20 cellular contexts compared by ENCODE assay signal in genomic region chr13:51004111-51004865, GRCh38.
DNase-seq lines count a peak whose midpoint lies in the region; ATAC-seq and TF ChIP-seq lines count a peak whose summit lies in the region.
"Had no signal": no experiment of that assay in that cellular context is flagged by ENCODE, and none has a peak within 500 bp of the region (broad histone marks: within the 10 kb centered on the region; RNA-seq: fewer than 3 reads in every experiment).

No MANE protein-coding gene starts in this region.

- H3K27ac Mint-ChIP-seq in Caco-2 (ENCODE audit: unreplicated experiment) (peak overlapping the region; percentile 21), glutamatergic neuron (ENCODE audit: unreplicated experiment) (peak overlapping the region; percentile 67), osteocyte (ENCODE audit: unreplicated experiment) (no peak overlapping the region)
- H3K27ac Mint-ChIP-seq: GM23338 had no signal

- H3K27ac ChIP-seq in SK-N-MC (no peak overlapping the region), MM.1S (ENCODE audit: low read length) (no peak overlapping the region)

- H3K36me3 ChIP-seq in Caco-2 (ENCODE audit: control insufficient read depth, insufficient read depth, low read length), result no peaks in the 10 kb centered on the region
- H3K36me3 ChIP-seq in SK-N-MC (ENCODE audit: insufficient read depth, low read length), result no peaks in the 10 kb centered on the region
- no peaks in the 10 kb centered on the region for H3K36me3 ChIP-seq in MM.1S (replicated peaks; ENCODE audit: insufficient read depth, low read length)

- H3K4me3 ChIP-seq in Caco-2 (ENCODE audit: low read depth, low read length) (no peak overlapping the region), SK-N-MC (peak overlapping the region; percentile 60), MM.1S (ENCODE audit: low read length) (no peak overlapping the region)
- H3K4me3 ChIP-seq: GM23338 had no signal

- no peaks in the 10 kb centered on the region for H3K79me2 ChIP-seq in MM.1S (ENCODE audit: low read length)

- DNase-seq in Caco-2 (no peak), SK-N-MC (ENCODE audit: low read depth, low spot score) (no peak), glutamatergic neuron (no peak), osteocyte (ENCODE audit: extremely low spot score, unreplicated experiment) (peak; percentile 62), MM.1S (no peak), GM03348 (ENCODE audit: low spot score) (no peak)
- DNase-seq: ACHN; C1 segment of cervical spinal cord; CD8-positive, alpha-beta memory T cell; DMS53; GDM1; MV-4-11; NCI-H1105 treated with DMSO at 0.1 percent for 48 hours; NCI-H2029 treated with DMSO at 0.1 percent for 48 hours; NCI-H226; NCI-H524 treated with DMSO at 0.1 percent for 48 hours; NCI-H82 had no signal

- no peaks in the 10 kb centered on the region for H3K9me2 ChIP-seq in MM.1S (replicated peaks; ENCODE audit: insufficient read depth, low read length)

- no peak overlapping the region for H3K9ac ChIP-seq in SK-N-MC (ENCODE audit: insufficient read length)
- no peak overlapping the region for H3K9ac ChIP-seq in MM.1S (ENCODE audit: low read length)

- H3K27me3 ChIP-seq in Caco-2 (replicated peaks; ENCODE audit: control insufficient read depth, insufficient read depth, low read length), result no peaks in the 10 kb centered on the region
- H3K27me3 ChIP-seq in MM.1S (replicated peaks; ENCODE audit: insufficient read depth, low read length), result no peaks in the 10 kb centered on the region

- H3K9me3 Mint-ChIP-seq in Caco-2 (ENCODE audit: unreplicated experiment), result no peaks in the 10 kb centered on the region
- peaks cover 2% of the 10 kb centered on the region for H3K9me3 Mint-ChIP-seq in glutamatergic neuron (ENCODE audit: unreplicated experiment)
- no peaks in the 10 kb centered on the region for H3K9me3 Mint-ChIP-seq in osteocyte (ENCODE audit: unreplicated experiment)
- H3K9me3 Mint-ChIP-seq: CD8-positive, alpha-beta memory T cell; GM23338 had no signal

- H3K36me3 Mint-ChIP-seq in Caco-2 (ENCODE audit: insufficient read depth, unreplicated experiment), result no peaks in the 10 kb centered on the region
- no peaks in the 10 kb centered on the region for H3K36me3 Mint-ChIP-seq in glutamatergic neuron (ENCODE audit: unreplicated experiment)
- no peaks in the 10 kb centered on the region for H3K36me3 Mint-ChIP-seq in osteocyte (ENCODE audit: unreplicated experiment)
- H3K36me3 Mint-ChIP-seq: CD8-positive, alpha-beta memory T cell had no signal

- H3K4me1 Mint-ChIP-seq in Caco-2 (ENCODE audit: low read depth, unreplicated experiment) (no peaks in the 10 kb centered on the region), glutamatergic neuron (ENCODE audit: low read depth, unreplicated experiment) (peaks cover 30% of the 10 kb centered on the region), osteocyte (ENCODE audit: unreplicated experiment) (no peaks in the 10 kb centered on the region)
- H3K4me1 Mint-ChIP-seq: CD8-positive, alpha-beta memory T cell had no signal

- H3K4me2 ChIP-seq in MM.1S (ENCODE audit: low read depth, low read length), result no peak overlapping the region

- H3K4me3 Mint-ChIP-seq in Caco-2 (ENCODE audit: unreplicated experiment) (no peak overlapping the region), glutamatergic neuron (ENCODE audit: unreplicated experiment) (peak overlapping the region; percentile 36), osteocyte (ENCODE audit: unreplicated experiment) (no peak overlapping the region)
- H3K4me3 Mint-ChIP-seq: CD8-positive, alpha-beta memory T cell; GM23338 had no signal

- no peaks in the 10 kb centered on the region for H3K27me3 Mint-ChIP-seq in Caco-2 (ENCODE audit: insufficient read depth, unreplicated experiment)
- H3K27me3 Mint-ChIP-seq in glutamatergic neuron (ENCODE audit: unreplicated experiment), result peaks cover 6% of the 10 kb centered on the region
- peaks cover 21% of the 10 kb centered on the region for H3K27me3 Mint-ChIP-seq in osteocyte (ENCODE audit: unreplicated experiment)

- H3K9me3 ChIP-seq in Caco-2 (no peaks in the 10 kb centered on the region), SK-N-MC (ENCODE audit: low read depth, low read length) (no peaks in the 10 kb centered on the region), MM.1S (replicated peaks; ENCODE audit: insufficient read depth, low read length) (no peaks in the 10 kb centered on the region)

- no peaks in the 10 kb centered on the region for H3F3A ChIP-seq in MM.1S (ENCODE audit: insufficient read depth, low read length)

- intact Hi-C loops in Caco-2 (cut with micrococcal nuclease; ENCODE audit: unreplicated experiment), result no loop called here

- H3K4me1 ChIP-seq in Caco-2 (peaks cover 29% of the 10 kb centered on the region), MM.1S (ENCODE audit: low read length) (no peaks in the 10 kb centered on the region)

- H4K20me1 ChIP-seq in MM.1S (ENCODE audit: insufficient read depth, low read length), result no peaks in the 10 kb centered on the region

- H2AFZ ChIP-seq in MM.1S (ENCODE audit: low read length), result no peak overlapping the region
- H2AFZ ChIP-seq: GM23338 had no signal

- CTCF ChIA-PET in Caco-2 (lab: Charles Lee), result no interaction called here

- TF ChIP-seq CTCF in Caco-2 (IDR thresholded peaks at IDR 0.05; ENCODE audit: insufficient read depth in 1 of 2, low read depth in 1 of 2, low read length in 1 of 2, severe bottlenecking in 1 of 2, unreplicated experiment in 1 of 2) (no peak), glutamatergic neuron (IDR thresholded peaks at IDR 0.05; ENCODE audit: partially characterized antibody, unreplicated experiment) (no peak), osteocyte (IDR thresholded peaks at IDR 0.05) (no peak), MM.1S (IDR thresholded peaks at IDR 0.05; ENCODE audit: low read length) (no peak)

- POLR2A ChIA-PET in Caco-2 (lab: Charles Lee), result no interaction called here

- no TSS peak for BruUV-seq in Caco-2 (replicated peaks; lab: Mats Ljungman, UMichigan)

- no peak for ATAC-seq in HG03280 (IDR thresholded peaks at IDR 0.05; ENCODE audit: unreplicated experiment)
- ATAC-seq: Right ventricle myocardium inferior had no signal
